In the genomic region with DNA sequence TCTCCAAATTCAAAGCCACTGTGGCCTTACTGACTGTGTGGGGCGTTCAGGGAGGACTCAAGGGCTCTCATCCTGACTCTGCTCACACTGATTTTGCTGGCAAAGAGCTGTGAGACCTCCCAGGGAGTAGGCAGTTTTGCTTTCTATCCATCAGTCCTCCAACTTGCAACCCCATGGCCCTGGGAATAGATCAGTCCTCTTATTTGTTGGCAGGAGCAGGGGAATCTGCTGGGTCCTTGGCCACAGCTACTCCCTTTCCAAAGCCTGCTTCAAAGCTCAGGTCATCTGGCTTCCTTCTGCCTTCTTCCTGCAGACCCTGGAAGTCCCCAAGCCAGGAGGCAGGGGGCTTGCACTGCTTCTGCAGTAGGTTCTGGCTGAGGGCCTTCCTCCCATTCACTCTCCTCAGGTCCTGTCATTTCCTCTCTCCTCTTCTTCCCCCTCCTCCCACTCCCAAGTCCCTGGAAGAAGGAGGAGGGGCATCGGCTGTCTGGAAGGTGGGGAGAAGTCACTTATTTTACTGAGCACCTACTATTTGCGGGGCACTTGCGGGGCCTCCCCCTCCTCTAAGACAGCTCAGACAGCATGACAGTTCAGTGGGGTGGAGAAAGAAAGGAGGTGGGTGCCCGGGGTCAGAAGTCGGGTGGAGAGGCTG, we compare ENCODE assay signal across 1 cellular context.
TF ChIP-seq lines count a peak whose summit lies in the region.

No MANE protein-coding gene starts in this region.

TF ChIP-seq in K562, 482 proteins besides CTCF, POLR2A, EP300 and RAD21:
- TF ChIP-seq FOXK1 (CRISPR knock-in tag; IDR thresholded peaks at IDR 0.05; ENCODE audit: borderline replicate concordance) (0 out of 2 replicates have a peak, but pooled peaks have one; percentile 47), STAT5B (CRISPR knock-in tag; IDR thresholded peaks at IDR 0.05) (no peak), WHSC1 (IDR thresholded peaks at IDR 0.05; ENCODE audit: low read length) (no peak)
TF ChIP-seq in K562: peak in this region for 1.
